In the genomic region with DNA sequence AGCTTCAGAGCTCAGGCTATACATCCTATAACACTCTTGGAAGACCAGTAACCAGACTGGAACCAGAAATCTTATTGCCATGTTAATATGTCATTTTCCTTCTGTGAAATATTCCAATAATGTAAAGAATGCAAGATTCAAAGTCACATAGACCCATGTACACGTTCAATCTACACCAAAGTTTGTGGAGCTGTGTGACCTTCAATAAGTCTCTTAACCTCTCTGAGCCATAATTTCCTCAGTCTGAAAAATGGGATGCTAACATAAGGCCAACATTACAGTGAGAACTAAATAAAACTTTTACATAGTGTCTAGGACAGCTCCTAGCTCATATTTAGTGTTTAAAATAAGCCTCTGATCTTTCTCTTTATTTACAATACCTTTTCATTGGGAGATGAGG, we compare ENCODE assay signal across 11 cellular contexts.
DNase-seq lines count a peak whose midpoint lies in the region; ATAC-seq and TF ChIP-seq lines count a peak whose summit lies in the region.
"Had no signal": no experiment of that assay in that cellular context is flagged by ENCODE, and none has a peak within 500 bp of the region (broad histone marks: within the 10 kb centered on the region; RNA-seq: fewer than 3 reads in every experiment).

No MANE protein-coding gene starts in this region.

- H3K27ac ChIP-seq in tibial artery, result peak overlapping the region; percentile 75 to 78

- no peak overlapping the region for H3K4me3 ChIP-seq in tibial artery

- no peak overlapping the region for H3K4me3 Mint-ChIP-seq in activated naive CD4-positive, alpha-beta T cell treated with anti-CD3 and anti-CD28 coated beads, Interleukin-2, amount 10 ng/mL, durations not matched to agents 7 days and 5 days
- peak overlapping the region; percentile 53 for H3K4me3 Mint-ChIP-seq in activated naive CD8-positive, alpha-beta T cell treated with anti-CD3 and anti-CD28 coated beads for 36 hours
- H3K4me3 Mint-ChIP-seq in memory B cell, result no peak overlapping the region

- H3K9me3 ChIP-seq in tibial artery, result no peaks in the 10 kb centered on the region
- H3K9me3 ChIP-seq: BE2C had no signal

- H3K27me3 Mint-ChIP-seq in activated naive CD4-positive, alpha-beta T cell treated with anti-CD3 and anti-CD28 coated beads, Interleukin-2, amount 10 ng/mL, durations not matched to agents 7 days and 5 days, result peaks cover 4% of the 10 kb centered on the region
- no peaks in the 10 kb centered on the region for H3K27me3 Mint-ChIP-seq in activated naive CD8-positive, alpha-beta T cell treated with anti-CD3 and anti-CD28 coated beads for 36 hours
- H3K27me3 Mint-ChIP-seq in memory B cell, result no peaks in the 10 kb centered on the region

- H3K36me3 ChIP-seq in tibial artery, result no peaks in the 10 kb centered on the region
- H3K36me3 ChIP-seq: BE2C had no signal

- H3K4me1 Mint-ChIP-seq in activated naive CD4-positive, alpha-beta T cell treated with anti-CD3 and anti-CD28 coated beads, Interleukin-2, amount 10 ng/mL, durations not matched to agents 7 days and 5 days, result peaks cover 55% of the 10 kb centered on the region
- peaks cover 51% of the 10 kb centered on the region for H3K4me1 Mint-ChIP-seq in activated naive CD8-positive, alpha-beta T cell treated with anti-CD3 and anti-CD28 coated beads for 36 hours
- peaks cover 38% of the 10 kb centered on the region for H3K4me1 Mint-ChIP-seq in memory B cell

- no peaks in the 10 kb centered on the region for H3K27me3 ChIP-seq in tibial artery

- CTCF ChIA-PET in activated naive CD4-positive, alpha-beta T cell treated with anti-CD3 and anti-CD28 coated beads, Interleukin-2, amount 10 ng/mL, durations not matched to agents 7 days and 5 days (lab: Charles Lee), result interaction anchor here (1.4 to 4.3 kb wide), 2 partner anchors 70 to 73 kb away, joined by 3 to 33 read pairs; partner anchors contain the start of gene ARRDC3

- no peaks in the 10 kb centered on the region for H3K9me3 Mint-ChIP-seq in activated naive CD4-positive, alpha-beta T cell treated with anti-CD3 and anti-CD28 coated beads, Interleukin-2, amount 10 ng/mL, durations not matched to agents 7 days and 5 days
- peaks cover 6% of the 10 kb centered on the region for H3K9me3 Mint-ChIP-seq in activated naive CD8-positive, alpha-beta T cell treated with anti-CD3 and anti-CD28 coated beads for 36 hours
- H3K9me3 Mint-ChIP-seq in memory B cell, result peaks cover 3% of the 10 kb centered on the region

- intact Hi-C loops in tibial artery (cut with DNase I; ENCODE audit: low total_unique reads), result no loop called here

- H3K4me1 ChIP-seq in tibial artery, result peaks cover 0 to 41% (median 24%) of the 10 kb centered on the region in 4 donors

- TF ChIP-seq CTCF in tibial artery (IDR thresholded peaks at IDR 0.05), result no peak

- peak overlapping the region; percentile 89 for H3K27ac Mint-ChIP-seq in activated naive CD4-positive, alpha-beta T cell treated with anti-CD3 and anti-CD28 coated beads, Interleukin-2, amount 10 ng/mL, durations not matched to agents 7 days and 5 days
- peak overlapping the region; percentile 90 for H3K27ac Mint-ChIP-seq in activated naive CD8-positive, alpha-beta T cell treated with anti-CD3 and anti-CD28 coated beads for 36 hours
- H3K27ac Mint-ChIP-seq in memory B cell, result peak overlapping the region; percentile 87

- ATAC-seq in memory B cell (ENCODE audit: low read depth), result no peak

- H3K36me3 Mint-ChIP-seq in activated naive CD4-positive, alpha-beta T cell treated with anti-CD3 and anti-CD28 coated beads, Interleukin-2, amount 10 ng/mL, durations not matched to agents 7 days and 5 days, result peaks cover 4% of the 10 kb centered on the region
- H3K36me3 Mint-ChIP-seq in activated naive CD8-positive, alpha-beta T cell treated with anti-CD3 and anti-CD28 coated beads for 36 hours, result peaks cover 13% of the 10 kb centered on the region
- no peaks in the 10 kb centered on the region for H3K36me3 Mint-ChIP-seq in memory B cell

- DNase-seq in activated naive CD4-positive, alpha-beta T cell treated with anti-CD3 and anti-CD28 coated beads, Interleukin-2, amount 10 ng/mL, durations not matched to agents 7 days and 5 days, result no peak
- no peak for DNase-seq in activated naive CD4-positive, alpha-beta T cell treated with anti-CD3 and anti-CD28 coated beads, Interleukin-2, amount 50 U/mL, for 16 hours
- DNase-seq in activated naive CD8-positive, alpha-beta T cell treated with anti-CD3 and anti-CD28 coated beads for 36 hours, result no peak
- DNase-seq in memory B cell (ENCODE audit: low spot score in 2 of 2) (no peak), tibial artery (no peak), SW480 (ENCODE audit: low spot score) (no peak), SIG-M5 (lab: John Stamatoyannopoulos, UW) (no peak)
- no peak for DNase-seq in stimulated activated CD8-positive, alpha-beta memory T cell treated with anti-CD3 and anti-CD28 coated beads, Interleukin-4, amount 100 ng/mL, for 48 hours
- DNase-seq: BE2C, Karpas-422, occipital lobe had no signal
